23 cellular contexts compared by ENCODE assay signal in genomic region chr19:5673752-5674151, GRCh38. TPM values are rescaled to one million over a fixed set of nuclear protein-coding genes. Genes with fewer than 3 reads are reported as not detected.
DNase-seq lines count a peak whose midpoint lies in the region; ATAC-seq, FAIRE-seq and TF ChIP-seq lines count a peak whose summit lies in the region.
"Had no signal": no experiment of that assay in that cellular context is flagged by ENCODE, and none has a peak within 500 bp of the region (broad histone marks: within the 10 kb centered on the region; RNA-seq: fewer than 3 reads in every experiment).

No MANE protein-coding gene starts in this region.

- H3K36me3 ChIP-seq in Caco-2 (ENCODE audit: control insufficient read depth, insufficient read depth, low read length) (no peaks in the 10 kb centered on the region), left lung (peaks cover 0 to 56% of the 10 kb centered on the region in 2 donors)

- H3K9me3 ChIP-seq in Caco-2 (no peaks in the 10 kb centered on the region), left lung (no peaks in the 10 kb centered on the region)
- H3K9me3 ChIP-seq: A549; BE2C; BLaER1 treated with 17β-estradiol and CSF1 and Interleukin-3, amounts not matched to agents 10 nM and 100 nM had no signal

- intact Hi-C loops in Caco-2 (cut with micrococcal nuclease; ENCODE audit: unreplicated experiment) (no loop called here), left lung (cut with DNase I) (no loop called here)

- DNase-seq in Caco-2 (no peak), GM12892 (ENCODE audit: insufficient read length) (no peak), HTR-8/SVneo (ENCODE audit: insufficient read length, low spot score) (no peak), left lung (no peak), DMS79 treated with DMSO at 0.1 percent for 48 hours (lab: John Stamatoyannopoulos, UW) (no peak)
- no peak for DNase-seq in central memory CD8-positive, alpha-beta T cell (ENCODE audit: low spot score in 2 of 2)
- DNase-seq: 8988T; ACHN; AML-193; BE2C; Calu3; CD4-positive, alpha-beta T cell; CD8-positive, alpha-beta memory T cell; EL; GDM1; GM23248; H7; HCEC 1CT had no signal

- peak overlapping the region; percentile 29 for H3K27ac Mint-ChIP-seq in Caco-2 (ENCODE audit: unreplicated experiment)
- H3K27ac Mint-ChIP-seq in central memory CD8-positive, alpha-beta T cell (ENCODE audit: low read depth): peak overlapping the region; percentile 19
- H3K27ac Mint-ChIP-seq: CD4-positive, alpha-beta T cell had no signal

- no peak for ATAC-seq in central memory CD8-positive, alpha-beta T cell (replicated peaks; ENCODE audit: extremely low read depth, poor library complexity, severe bottlenecking)
- ATAC-seq in HG02678 (IDR thresholded peaks at IDR 0.05; ENCODE audit: unreplicated experiment) (no peak), left lung (no peak)
- ATAC-seq: A549 had no signal

- H3K27me3 ChIP-seq in Caco-2 (replicated peaks; ENCODE audit: control insufficient read depth, insufficient read depth, low read length) (no peaks in the 10 kb centered on the region), left lung (no peaks in the 10 kb centered on the region)
- H3K27me3 ChIP-seq: BE2C; BLaER1 treated with 17β-estradiol and CSF1 and Interleukin-3, amounts not matched to agents 10 nM and 100 nM had no signal

- no peak for TF ChIP-seq POLR2A in GM12892 (IDR thresholded peaks at IDR 0.05; ENCODE audit: low read depth, low read length)

- H3K27me3 Mint-ChIP-seq in Caco-2 (ENCODE audit: insufficient read depth, unreplicated experiment): no peaks in the 10 kb centered on the region
- no peaks in the 10 kb centered on the region for H3K27me3 Mint-ChIP-seq in central memory CD8-positive, alpha-beta T cell
- H3K27me3 Mint-ChIP-seq: CD4-positive, alpha-beta T cell; CD8-positive, alpha-beta memory T cell had no signal

- FAIRE-seq in GM12892 (lab: Jason Lieb, UNC): peak; percentile 78
- peak; percentile 94 for FAIRE-seq in HTR-8/SVneo (lab: Jason Lieb, UNC)
- FAIRE-seq: A549, H1 had no signal

- H3K4me3 Mint-ChIP-seq in Caco-2 (ENCODE audit: unreplicated experiment): no peak overlapping the region
- H3K4me3 Mint-ChIP-seq in central memory CD8-positive, alpha-beta T cell: no peak overlapping the region
- H3K4me3 Mint-ChIP-seq: CD14-positive monocyte; CD4-positive, alpha-beta T cell; CD8-positive, alpha-beta memory T cell had no signal

- BruUV-seq in Caco-2 (replicated peaks; lab: Mats Ljungman, UMichigan): no TSS peak

- H3K9me3 Mint-ChIP-seq in Caco-2 (ENCODE audit: unreplicated experiment): no peaks in the 10 kb centered on the region
- no peaks in the 10 kb centered on the region for H3K9me3 Mint-ChIP-seq in central memory CD8-positive, alpha-beta T cell
- H3K9me3 Mint-ChIP-seq: CD4-positive, alpha-beta T cell; CD8-positive, alpha-beta memory T cell had no signal

- POLR2A ChIA-PET in Caco-2 (lab: Charles Lee): no interaction called here

- H3K4me1 Mint-ChIP-seq in Caco-2 (ENCODE audit: low read depth, unreplicated experiment): no peaks in the 10 kb centered on the region
- no peaks in the 10 kb centered on the region for H3K4me1 Mint-ChIP-seq in central memory CD8-positive, alpha-beta T cell
- H3K4me1 Mint-ChIP-seq: CD8-positive, alpha-beta memory T cell had no signal

- CTCF ChIA-PET in Caco-2 (lab: Charles Lee): no interaction called here

- H3K4me1 ChIP-seq in Caco-2: no peaks in the 10 kb centered on the region
- H3K4me1 ChIP-seq in left lung: peaks cover 0 to under 1% of the 10 kb centered on the region in 2 donors
- H3K4me1 ChIP-seq: A549; BE2C; BLaER1 treated with 17β-estradiol and CSF1 and Interleukin-3, amounts not matched to agents 10 nM and 100 nM had no signal

- peaks cover 82% of the 10 kb centered on the region for H3K36me3 Mint-ChIP-seq in Caco-2 (ENCODE audit: insufficient read depth, unreplicated experiment)
- peaks cover 21% of the 10 kb centered on the region for H3K36me3 Mint-ChIP-seq in central memory CD8-positive, alpha-beta T cell (ENCODE audit: insufficient read depth)

- no peak for TF ChIP-seq CTCF in Caco-2 (IDR thresholded peaks at IDR 0.05; ENCODE audit: insufficient read depth in 1 of 2, low read depth in 1 of 2, low read length in 1 of 2, severe bottlenecking in 1 of 2, unreplicated experiment in 1 of 2)
- no peak for TF ChIP-seq CTCF in left lung (IDR thresholded peaks at IDR 0.05)

- H3K27ac ChIP-seq in left lung: no peak overlapping the region
- H3K27ac ChIP-seq: A549; BLaER1 treated with 17β-estradiol and CSF1 and Interleukin-3, amounts not matched to agents 10 nM and 100 nM; GM23248 had no signal

- H3K4me3 ChIP-seq in Caco-2 (ENCODE audit: low read depth, low read length) (no peak overlapping the region), left lung (no peak overlapping the region)
- H3K4me3 ChIP-seq: A549; BLaER1 treated with 17β-estradiol and CSF1 and Interleukin-3, amounts not matched to agents 10 nM and 100 nM; GM23248 had no signal

RNA-seq across cellular contexts. Expression of gene MICOS13, which starts 6.6 kb away (rescaled TPM):
- total RNA-seq in Caco-2 (2022) (43.1 and 44.0 TPM in 2 replicates), left lung (10 to 100 TPM; 46.7 to 63.3 TPM)
- polyA plus RNA-seq in GM12892 (2012; ENCODE audit: missing spikeins): 37.6 TPM

RNA-seq across cellular contexts. Expression of gene HSD11B1L, which starts 7.1 kb away (rescaled TPM):
- total RNA-seq in Caco-2 (2022) (2.4 and 3.1 TPM in 2 replicates), left lung (10 to 100 TPM in 1 of 2 donors, 1 to 10 TPM in 1; 5.8 to 10.4 TPM)
- 2.0 TPM for polyA plus RNA-seq in GM12892 (2012; ENCODE audit: missing spikeins)

RNA-seq across cellular contexts. Expression of gene RPL36, which starts 16.3 kb away (rescaled TPM):
- total RNA-seq in Caco-2 (2022) (951 and 1,003 TPM in 2 replicates), left lung (100 to 1,000 TPM; 606 to 680 TPM)
- 2,487 TPM for polyA plus RNA-seq in GM12892 (2012; ENCODE audit: missing spikeins)

RNA-seq across cellular contexts. Expression of gene LONP1, which starts 46.2 kb away (rescaled TPM):
- total RNA-seq in Caco-2 (2022) (174 and 208 TPM in 2 replicates), left lung (10 to 100 TPM; 79.5 to 93.9 TPM)
- 45.9 TPM for polyA plus RNA-seq in GM12892 (2012; ENCODE audit: missing spikeins)

RNA-seq across cellular contexts. Expression of gene CATSPERD, which starts 46.7 kb away (rescaled TPM):
- total RNA-seq in Caco-2 (2022) (not detected in 2 replicates), left lung (1 to 10 TPM in 1 of 2 donors, not detected in 1; 2.7 TPM)
- not detected for polyA plus RNA-seq in GM12892 (2012; ENCODE audit: missing spikeins)
- total RNA-seq: Calu3; CD4-positive, alpha-beta T cell; CD8-positive, alpha-beta memory T cell; H1 had no signal
- polyA plus RNA-seq: CD14-positive monocyte; CD8-positive, alpha-beta memory T cell; GM23248 had no signal
